8 cellular contexts compared by ENCODE assay signal in the genomic region with DNA sequence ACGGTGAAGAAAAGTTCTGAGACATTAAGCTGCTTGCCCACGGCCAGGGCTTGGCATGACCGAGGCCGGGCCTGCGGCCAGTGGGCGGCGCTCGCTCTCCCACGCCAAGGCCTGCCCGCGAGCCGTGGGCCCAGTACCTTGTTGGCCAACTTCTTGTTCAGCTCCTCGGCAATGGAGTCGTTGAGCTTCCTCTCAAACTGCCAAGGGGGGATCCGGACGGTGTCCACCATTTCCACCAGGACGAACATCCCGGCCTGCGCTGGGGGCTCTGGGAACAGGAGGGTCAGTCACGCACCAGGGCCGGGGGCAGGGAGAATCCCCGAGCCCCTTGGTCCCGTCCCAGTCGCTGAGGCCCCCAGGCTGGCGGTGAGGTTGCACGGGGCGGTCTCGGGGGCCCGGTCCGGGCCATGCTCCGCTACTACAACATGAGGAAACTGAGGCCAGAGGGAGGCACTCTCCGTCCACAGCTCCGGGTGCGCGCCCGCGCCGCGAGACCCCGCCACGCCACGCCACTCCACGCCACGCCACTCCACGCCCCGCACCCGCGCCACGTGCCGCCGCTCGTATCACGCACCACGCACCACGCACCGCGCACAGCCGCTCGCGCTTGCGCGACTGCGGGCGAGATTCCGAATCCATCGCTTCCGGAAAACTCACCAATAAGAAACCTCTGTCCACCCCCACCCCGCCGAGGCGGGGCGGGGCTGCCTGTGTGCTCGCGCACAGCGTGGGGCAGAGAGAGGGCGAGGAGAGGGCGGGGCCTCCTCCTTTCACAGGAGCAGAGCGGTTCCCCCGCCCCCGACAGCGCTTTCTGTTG. TPM values are rescaled to one million over a fixed set of nuclear protein-coding genes. Genes with fewer than 3 reads are reported as not detected.
DNase-seq lines count a peak whose midpoint lies in the region; ATAC-seq and TF ChIP-seq lines count a peak whose summit lies in the region.

A gene with protein sequence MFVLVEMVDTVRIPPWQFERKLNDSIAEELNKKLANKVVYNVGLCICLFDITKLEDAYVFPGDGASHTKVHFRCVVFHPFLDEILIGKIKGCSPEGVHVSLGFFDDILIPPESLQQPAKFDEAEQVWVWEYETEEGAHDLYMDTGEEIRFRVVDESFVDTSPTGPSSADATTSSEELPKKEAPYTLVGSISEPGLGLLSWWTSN (minus strand): TSS at position 617 of the 817 bp plus-strand sequence. CDS start 369 bp downstream, at position 248.

- intact Hi-C loops in T-helper 1 cell treated with Interleukin-12 subunit alpha and Interleukin-12 subunit beta and Interleukin-4 antibody, amounts not matched to agents 30 ng/mL and 1 ng/mL, for 36 hours (cut with micrococcal nuclease) = loop anchor here (1.0 to 10.0 kb wide), 13 partner anchors 46 to 449 kb away; partner anchors contain the start of genes CENPM, DESI1, EP300 and PHF5A
- intact Hi-C loops in left cardiac atrium (cut with DNase I) = no loop called here

- H3K27me3 Mint-ChIP-seq in progenitor cell of endocrine pancreas = no peaks in the 10 kb centered on the region

- in situ Hi-C loops in GM13976 (cut with MboI; ENCODE audit: low sequenced_read_pairs, unreplicated experiment) = no loop called here

- no peaks in the 10 kb centered on the region for H3K9me3 Mint-ChIP-seq in progenitor cell of endocrine pancreas (ENCODE audit: low read depth)

- peaks cover 4% of the 10 kb centered on the region for H3K36me3 Mint-ChIP-seq in progenitor cell of endocrine pancreas (ENCODE audit: insufficient read depth)

- peak within 1 kb of the TSS; percentile 94 for H3K4me3 Mint-ChIP-seq in progenitor cell of endocrine pancreas (ENCODE audit: low read depth)

- peak; percentile 87 for TF ChIP-seq CTCF in GM13976 (IDR thresholded peaks at IDR 0.05; ENCODE audit: borderline replicate concordance, control extremely low read depth, extremely low read depth, insufficient read depth, missing control alignments)
- peak; percentile 62 for TF ChIP-seq CTCF in progenitor cell of endocrine pancreas (IDR thresholded peaks at IDR 0.05; ENCODE audit: unreplicated experiment)

- DNase-seq in GM13976 (ENCODE audit: low spot score) (peak; percentile 99), NCI-H146 treated with DMSO at 0.1 percent for 48 hours (lab: John Stamatoyannopoulos, UW; ENCODE audit: unreplicated experiment) (peak; percentile 89), amniotic epithelial cell (ENCODE audit: low read depth) (peak; percentile 97), left cardiac atrium (peak; percentile 99), progenitor cell of endocrine pancreas (ENCODE audit: low spot score, unreplicated experiment) (peak; percentile 93), ureter (ENCODE audit: low spot score) (peak; percentile 97)

- peak within 1 kb of the TSS; percentile 97 for H3K27ac Mint-ChIP-seq in progenitor cell of endocrine pancreas

- ATAC-seq in HG02870 (IDR thresholded peaks at IDR 0.05; ENCODE audit: unreplicated experiment) = peak; percentile 87
- peak; percentile 99 for ATAC-seq in left cardiac atrium

- peaks cover 25% of the 10 kb centered on the region for H3K4me1 Mint-ChIP-seq in progenitor cell of endocrine pancreas (ENCODE audit: low read depth)

RNA-seq across cellular contexts. Expression of the gene that starts here (rescaled TPM):
- total RNA-seq in T-helper 1 cell treated with Interleukin-12 subunit alpha and Interleukin-12 subunit beta and Interleukin-4 antibody, amounts not matched to agents 30 ng/mL and 1 ng/mL, for 36 hours = 28.8 and 34.4 TPM in 2 replicates
- total RNA-seq in left cardiac atrium (10 to 100 TPM; 25.0 to 34.0 TPM), progenitor cell of endocrine pancreas (43.5 and 44.1 TPM in 2 replicates), ureter (54.2 TPM)

Comparison
In these comparisons a context has a peak if more than half of its experiments do, and no peak if none do; other contexts are left out.
1. Peak in every context shown above with its lines: DNase-seq and ATAC-seq.